In the genomic region with DNA sequence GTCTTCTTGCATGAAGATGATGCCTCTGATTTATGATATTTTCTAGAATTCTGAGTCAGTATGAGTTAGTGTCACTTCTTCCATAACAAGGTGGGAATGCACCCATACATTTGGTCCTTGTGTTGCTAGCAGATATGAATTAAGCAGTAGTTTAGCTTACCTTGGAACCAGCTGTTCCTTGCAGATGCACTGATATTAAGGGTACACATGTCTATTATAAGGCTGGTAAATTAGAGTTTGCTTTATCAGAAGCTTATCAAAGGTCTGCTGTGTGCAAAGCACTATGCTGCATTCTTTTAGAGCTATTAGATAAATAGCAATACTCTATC, we compare ENCODE assay signal across 14 cellular contexts. TPM values are rescaled to one million over a fixed set of nuclear protein-coding genes. Genes with fewer than 3 reads are reported as not detected.
A peak's percentile ranks its signal among the peaks of the same experiment; 100 is the strongest.
DNase-seq lines count a peak whose midpoint lies in the region; ATAC-seq and TF ChIP-seq lines count a peak whose summit lies in the region.
"Had no signal": no experiment of that assay in that cellular context is flagged by ENCODE, and none has a peak within 500 bp of the region (broad histone marks: within the 10 kb centered on the region; RNA-seq: fewer than 3 reads in every experiment).

No MANE protein-coding gene starts in this region.

- peak; percentile 43 to 73 for ATAC-seq in activated naive CD4-positive, alpha-beta T cell treated with anti-CD3 and anti-CD28 coated beads, Interleukin-2, amount 50 U/mL, for 72 hours
- ATAC-seq in GM23338 = no peak
- peak; percentile 85 for ATAC-seq in stimulated activated effector memory CD8-positive, alpha-beta T cell treated with anti-CD3 and anti-CD28 coated beads, Interleukin-12 subunit alpha, Interleukin-12 subunit beta, amount 100 ng/mL, for 72 hours

- no peaks in the 10 kb centered on the region for H3K36me3 Mint-ChIP-seq in activated naive CD4-positive, alpha-beta T cell treated with anti-CD3 and anti-CD28 coated beads, Interleukin-2, amount 50 U/mL, for 72 hours
- H3K36me3 Mint-ChIP-seq in GM23338 (ENCODE audit: low read depth) = peaks cover 3% of the 10 kb centered on the region; the same call in 2 of the 3 replicates
- no peaks in the 10 kb centered on the region for H3K36me3 Mint-ChIP-seq in stimulated activated effector memory CD8-positive, alpha-beta T cell treated with anti-CD3 and anti-CD28 coated beads, Interleukin-12 subunit alpha, Interleukin-12 subunit beta, amount 100 ng/mL, for 72 hours

- 0 out of 2 replicates have a peak, but pooled peaks cover 5% of the 10 kb centered on the region for H4K20me1 ChIP-seq in GM23338 (replicated peaks; ENCODE audit: insufficient read depth)

- H3K9me3 Mint-ChIP-seq in activated naive CD4-positive, alpha-beta T cell treated with anti-CD3 and anti-CD28 coated beads, Interleukin-2, amount 50 U/mL, for 72 hours = no peaks in the 10 kb centered on the region
- H3K9me3 Mint-ChIP-seq in GM23338 = no peaks in the 10 kb centered on the region
- no peaks in the 10 kb centered on the region for H3K9me3 Mint-ChIP-seq in stimulated activated effector memory CD8-positive, alpha-beta T cell treated with anti-CD3 and anti-CD28 coated beads, Interleukin-12 subunit alpha, Interleukin-12 subunit beta, amount 100 ng/mL, for 72 hours
- H3K9me3 Mint-ChIP-seq: HFFc6 had no signal

- no peak for TF ChIP-seq CTCF in GM23338 (conservative IDR thresholded peaks at IDR 0.05; ENCODE audit: low read depth in 2 of 2)
- TF ChIP-seq CTCF in VCaP (conservative IDR thresholded peaks at IDR 0.05) = no peak

- peaks cover 100% of the 10 kb centered on the region for H3K79me2 ChIP-seq in GM23338 (replicated peaks; ENCODE audit: insufficient read depth)

- H3K9me2 ChIP-seq in GM23338 (ENCODE audit: insufficient read depth) = no peaks in the 10 kb centered on the region

- H3F3A ChIP-seq in GM23338 (replicated peaks; ENCODE audit: low read depth) = peaks cover 3% of the 10 kb centered on the region; the same call in 1 of the 2 replicates

- H3K27ac ChIP-seq in GM23338 (ENCODE audit: low read depth) (0 out of 2 replicates have a peak overlapping the region, but pooled peaks have one; percentile 41), VCaP (peak overlapping the region; percentile 82)
- H3K27ac ChIP-seq: KMS-11 had no signal

- no peaks in the 10 kb centered on the region for H3K36me3 ChIP-seq in GM23338 (ENCODE audit: insufficient read depth)

- H3K4me1 ChIP-seq in GM23338 (ENCODE audit: insufficient read depth) = peaks cover 76% of the 10 kb centered on the region

- H3K27me3 Mint-ChIP-seq in GM23338 (ENCODE audit: insufficient read depth, low read depth, poor library complexity) = peaks cover 6% of the 10 kb centered on the region

- H3K27ac Mint-ChIP-seq in activated naive CD4-positive, alpha-beta T cell treated with anti-CD3 and anti-CD28 coated beads, Interleukin-2, amount 50 U/mL, for 72 hours = no peak overlapping the region
- no peak overlapping the region for H3K27ac Mint-ChIP-seq in GM23338
- peak overlapping the region; percentile 60 for H3K27ac Mint-ChIP-seq in stimulated activated effector memory CD8-positive, alpha-beta T cell treated with anti-CD3 and anti-CD28 coated beads, Interleukin-12 subunit alpha, Interleukin-12 subunit beta, amount 100 ng/mL, for 72 hours
- H3K27ac Mint-ChIP-seq: HFFc6 had no signal

- no peak overlapping the region for H3K4me3 ChIP-seq in GM23338

- no peak for DNase-seq in activated naive CD4-positive, alpha-beta T cell treated with anti-CD3 and anti-CD28 coated beads, Interleukin-2, amount 50 U/mL, for 72 hours (ENCODE audit: low spot score in 2 of 2)
- DNase-seq in activated naive CD4-positive, alpha-beta T cell (lab: John Stamatoyannopoulos, UW) = no peak
- DNase-seq in GM23338 (ENCODE audit: low spot score) (no peak), UCSD-AML1 (lab: John Stamatoyannopoulos, UW; ENCODE audit: unreplicated experiment) (no peak), NCI-H1694 treated with DMSO at 0.1 percent for 48 hours (lab: John Stamatoyannopoulos, UW) (no peak)
- DNase-seq in stimulated activated effector memory CD8-positive, alpha-beta T cell treated with anti-CD3 and anti-CD28 coated beads, Interleukin-12 subunit alpha, Interleukin-12 subunit beta, amount 100 ng/mL, for 72 hours (ENCODE audit: low spot score in 2 of 2) = no peak
- DNase-seq: AML-193, H7, HFFc6, MV-4-11, NCI-H2227 treated with DMSO at 0.1 percent for 48 hours, NCI-H774 had no signal

- H3K4me3 Mint-ChIP-seq in GM23338 = no peak overlapping the region
- H3K4me3 Mint-ChIP-seq in stimulated activated effector memory CD8-positive, alpha-beta T cell treated with anti-CD3 and anti-CD28 coated beads, Interleukin-12 subunit alpha, Interleukin-12 subunit beta, amount 100 ng/mL, for 72 hours = no peak overlapping the region
- H3K4me3 Mint-ChIP-seq: HFFc6 had no signal

- H3K4me2 ChIP-seq in GM23338 = no peak overlapping the region
- H3K4me2 ChIP-seq: KMS-11 had no signal

- peaks cover 49% of the 10 kb centered on the region for H3K4me1 Mint-ChIP-seq in GM23338
- H3K4me1 Mint-ChIP-seq in stimulated activated effector memory CD8-positive, alpha-beta T cell treated with anti-CD3 and anti-CD28 coated beads, Interleukin-12 subunit alpha, Interleukin-12 subunit beta, amount 100 ng/mL, for 72 hours = peaks cover 46% of the 10 kb centered on the region

- no peak overlapping the region for H2AFZ ChIP-seq in GM23338

- H3K27me3 ChIP-seq in GM23338 (ENCODE audit: insufficient read depth) = no peaks in the 10 kb centered on the region

TF ChIP-seq in GM23338, 12 proteins besides CTCF, POLR2A, EP300 and RAD21 (continues in another document):
- TF ChIP-seq ZNF462 (CRISPR knock-in tag; IDR thresholded peaks at IDR 0.05) (no peak), EZH2 (IDR thresholded peaks at IDR 0.05; ENCODE audit: low read depth, unreplicated experiment) (no peak)

RNA-seq across cellular contexts. Expression of gene AFF1, which starts 36.5 kb away (rescaled TPM):
- 10 to 100 TPM; 41.5 to 71.7 TPM for total RNA-seq in activated naive CD4-positive, alpha-beta T cell treated with anti-CD3 and anti-CD28 coated beads, Interleukin-2, amount 50 U/mL, for 72 hours
- total RNA-seq in GM23338 (2014; rRNA removed; shearing (Covaris generic)) = 53.8 and 67.2 TPM in 2 replicates
- 37.6 and 42.6 TPM in 2 replicates for polyA plus RNA-seq in GM23338 (2016; fragmentation: Nextera tagmentation; extraction: Ambion mirVana)
